ENCODE assay signal across 23 cellular contexts in genomic region chr5:65886387-65886786, GRCh38.
"Had no signal": no experiment of that assay in that cellular context is flagged by ENCODE, and none has a peak within 500 bp of the region (broad histone marks: within the 10 kb centered on the region; RNA-seq: fewer than 3 reads in every experiment).

No MANE protein-coding gene starts in this region.

- H3K4me3 Mint-ChIP-seq: activated B cell treated with CpG ODN at 0.5 μM for 24 hours; activated CD4-positive, alpha-beta T cell treated with anti-CD3 and anti-CD28 coated beads, Interleukin-2, amount 10 ng/mL, durations not matched to agents 24 days and 14 days; activated CD8-positive, alpha-beta memory T cell treated with anti-CD3 and anti-CD28 coated beads, Interleukin-2, amount 10 ng/mL, durations not matched to agents 7 days and 5 days; activated naive CD8-positive, alpha-beta T cell; activated T-cell treated with anti-CD3 and anti-CD28 coated beads, Interleukin-2, amount 50 U/mL, for 4 hours; T-helper 17 cell had no signal

- H3K4me3 ChIP-seq: cardiac muscle cell, SJCRH30 had no signal

- H3K36me3 Mint-ChIP-seq: activated CD8-positive, alpha-beta memory T cell treated with anti-CD3 and anti-CD28 coated beads, Interleukin-2, amount 10 ng/mL, durations not matched to agents 7 days and 5 days; activated naive CD8-positive, alpha-beta T cell had no signal

- H3K27ac ChIP-seq: brain microvascular endothelial cell, cardiac muscle cell, SJCRH30 had no signal

- H3K4me1 ChIP-seq: SJCRH30 had no signal

- ATAC-seq: activated CD8-positive, alpha-beta memory T cell treated with anti-CD3 and anti-CD28 coated beads, Interleukin-2, amount 10 ng/mL, durations not matched to agents 7 days and 5 days; activated T-cell treated with anti-CD3 and anti-CD28 coated beads, Interleukin-2, amount 50 U/mL, for 4 hours; Right ventricle myocardium inferior; T-helper 17 cell had no signal

- FAIRE-seq: TTC549 had no signal

- H3K27ac Mint-ChIP-seq: activated B cell treated with CpG ODN at 0.5 μM for 24 hours; activated CD8-positive, alpha-beta memory T cell treated with anti-CD3 and anti-CD28 coated beads, Interleukin-2, amount 10 ng/mL, durations not matched to agents 7 days and 5 days; activated naive CD8-positive, alpha-beta T cell; T-helper 17 cell had no signal

- DNase-seq: activated B cell treated with CpG ODN at 0.5 μM for 24 hours; activated CD4-positive, alpha-beta T cell treated with anti-CD3 and anti-CD28 coated beads for 1 hour; activated CD4-positive, alpha-beta T cell treated with anti-CD3 and anti-CD28 coated beads, Interleukin-2, amount 10 ng/mL, durations not matched to agents 24 days and 14 days; activated CD4-positive, alpha-beta T cell treated with anti-CD3 and anti-CD28 coated beads, Interleukin-2, amount 50 U/mL, for 48 hours; activated CD8-positive, alpha-beta memory T cell treated with anti-CD3 and anti-CD28 coated beads, Interleukin-2, amount 10 ng/mL, durations not matched to agents 7 days and 5 days; activated effector memory CD4-positive, alpha-beta T cell treated with anti-CD3 and anti-CD28 coated beads, Interleukin-2, amount 50 U/mL, for 16 hours; activated naive CD4-positive, alpha-beta T cell treated with Interleukin-2 at 50 U/mL for 16 hours; activated T-cell treated with anti-CD3 and anti-CD28 coated beads, Interleukin-2, amount 50 U/mL, for 4 hours; Karpas-422; NCI-H1105 treated with DMSO at 0.1 percent for 48 hours; NCI-H1436 treated with DMSO at 0.1 percent for 48 hours; NCI-H187 treated with DMSO at 0.1 percent for 48 hours; NCI-H2081 treated with DMSO at 0.1 percent for 48 hours; NCI-H446; NCI-H524; SJCRH30; T-helper 17 cell; T-helper 9 cell had no signal

- H3K4me1 Mint-ChIP-seq: activated B cell treated with CpG ODN at 0.5 μM for 24 hours; activated CD4-positive, alpha-beta T cell treated with anti-CD3 and anti-CD28 coated beads, Interleukin-2, amount 10 ng/mL, durations not matched to agents 24 days and 14 days; activated CD8-positive, alpha-beta memory T cell treated with anti-CD3 and anti-CD28 coated beads, Interleukin-2, amount 10 ng/mL, durations not matched to agents 7 days and 5 days; T-helper 17 cell had no signal

- H3K27me3 ChIP-seq: brain microvascular endothelial cell, cardiac muscle cell, SJCRH30 had no signal

- H3K36me3 ChIP-seq: brain microvascular endothelial cell, cardiac muscle cell, SJCRH30 had no signal

- H3K9me3 ChIP-seq: SJCRH30 had no signal

- H3K9me3 Mint-ChIP-seq: activated B cell treated with CpG ODN at 0.5 μM for 24 hours; activated T-cell treated with anti-CD3 and anti-CD28 coated beads, Interleukin-2, amount 50 U/mL, for 4 hours had no signal

- H3K27me3 Mint-ChIP-seq: activated CD8-positive, alpha-beta memory T cell treated with anti-CD3 and anti-CD28 coated beads, Interleukin-2, amount 10 ng/mL, durations not matched to agents 7 days and 5 days; activated naive CD8-positive, alpha-beta T cell; T-helper 17 cell had no signal
